In the genomic region with DNA sequence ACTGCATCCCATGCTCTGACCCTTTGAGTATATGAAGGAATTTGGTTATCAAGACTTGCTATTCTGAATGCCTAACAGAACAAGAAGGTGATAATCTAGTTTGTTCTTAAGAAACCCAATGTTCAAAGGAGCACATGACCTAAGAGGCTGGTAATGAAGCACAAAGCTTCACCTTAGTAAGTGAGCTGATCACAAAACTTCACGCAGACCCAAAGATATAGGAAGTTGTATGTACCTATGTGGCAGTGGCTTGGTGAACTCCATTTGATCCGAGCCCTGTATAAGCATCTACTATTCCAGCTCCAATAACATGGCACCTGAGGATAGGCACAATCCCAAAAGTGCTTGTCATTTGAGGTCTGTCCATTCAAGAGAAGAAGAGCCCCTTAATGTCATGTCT, we compare ENCODE assay signal across 16 cellular contexts.
DNase-seq lines count a peak whose midpoint lies in the region; ATAC-seq and TF ChIP-seq lines count a peak whose summit lies in the region.
"Had no signal": no experiment of that assay in that cellular context is flagged by ENCODE, and none has a peak within 500 bp of the region (broad histone marks: within the 10 kb centered on the region; RNA-seq: fewer than 3 reads in every experiment).

No MANE protein-coding gene starts in this region.

- no peak overlapping the region for H3K27ac Mint-ChIP-seq in activated CD8-positive, alpha-beta memory T cell treated with anti-CD3 and anti-CD28 coated beads, Interleukin-2, amount 10 ng/mL, durations not matched to agents 7 days and 5 days
- H3K27ac Mint-ChIP-seq in CD4-positive, alpha-beta T cell, result peak overlapping the region; percentile 91
- H3K27ac Mint-ChIP-seq in activated T-helper 17 cell treated with anti-CD3 and anti-CD28 coated beads, Interleukin-2, amount 50 U/mL, for 72 hours, result no peak overlapping the region
- H3K27ac Mint-ChIP-seq in naive thymus-derived CD8-positive, alpha-beta T cell, result peak overlapping the region; percentile 10 to 100 (median 88)
- H3K27ac Mint-ChIP-seq in activated CD4-positive, alpha-beta T cell treated with anti-CD3 and anti-CD28 coated beads, Interleukin-2, amount 10 ng/mL, durations not matched to agents 7 days and 5 days, result no peak overlapping the region
- H3K27ac Mint-ChIP-seq: GM23338 had no signal

- CTCF ChIA-PET in activated CD8-positive, alpha-beta memory T cell treated with anti-CD3 and anti-CD28 coated beads, Interleukin-2, amount 10 ng/mL, durations not matched to agents 7 days and 5 days (lab: Charles Lee), result interaction anchor here (0.9 to 1.6 kb wide), 2 partner anchors 26 to 33 kb away, joined by 3 to 8 read pairs; no protein-coding TSS in a partner anchor
- CTCF ChIA-PET in CD4-positive, alpha-beta T cell (lab: Charles Lee), result interaction anchor here (0.6 to 0.8 kb wide), 2 partner anchors 48 to 79 kb away, joined by 3 read pairs; no protein-coding TSS in a partner anchor
- CTCF ChIA-PET in activated CD4-positive, alpha-beta T cell treated with anti-CD3 and anti-CD28 coated beads, Interleukin-2, amount 10 ng/mL, durations not matched to agents 7 days and 5 days (lab: Charles Lee), result interaction anchor here (1.1 to 1.4 kb wide), 2 partner anchors 10 to 19 kb away, joined by 3 read pairs; no protein-coding TSS in a partner anchor

- no peaks in the 10 kb centered on the region for H3K27me3 Mint-ChIP-seq in activated CD8-positive, alpha-beta memory T cell treated with anti-CD3 and anti-CD28 coated beads, Interleukin-2, amount 10 ng/mL, durations not matched to agents 7 days and 5 days
- no peaks in the 10 kb centered on the region for H3K27me3 Mint-ChIP-seq in CD4-positive, alpha-beta T cell
- no peaks in the 10 kb centered on the region for H3K27me3 Mint-ChIP-seq in activated T-helper 17 cell treated with anti-CD3 and anti-CD28 coated beads, Interleukin-2, amount 50 U/mL, for 72 hours
- no peaks in the 10 kb centered on the region for H3K27me3 Mint-ChIP-seq in naive thymus-derived CD8-positive, alpha-beta T cell
- H3K27me3 Mint-ChIP-seq in activated CD4-positive, alpha-beta T cell treated with anti-CD3 and anti-CD28 coated beads, Interleukin-2, amount 10 ng/mL, durations not matched to agents 7 days and 5 days, result no peaks in the 10 kb centered on the region

- no peak for TF ChIP-seq CTCF in CD4-positive, alpha-beta T cell (IDR thresholded peaks at IDR 0.05)

- ATAC-seq in activated CD8-positive, alpha-beta memory T cell treated with anti-CD3 and anti-CD28 coated beads, Interleukin-2, amount 10 ng/mL, durations not matched to agents 7 days and 5 days, result peak; percentile 31
- ATAC-seq in CD4-positive, alpha-beta T cell (ENCODE audit: poor library complexity), result peak; percentile 27
- ATAC-seq in activated T-helper 17 cell treated with anti-CD3 and anti-CD28 coated beads, Interleukin-2, amount 50 U/mL, for 72 hours (replicated peaks), result peak; percentile 32
- peak; percentile 64 to 69 for ATAC-seq in naive thymus-derived CD8-positive, alpha-beta T cell
- ATAC-seq: GM23338, K562 had no signal

- H3K4me3 Mint-ChIP-seq in activated CD8-positive, alpha-beta memory T cell treated with anti-CD3 and anti-CD28 coated beads, Interleukin-2, amount 10 ng/mL, durations not matched to agents 7 days and 5 days, result no peak overlapping the region
- peak overlapping the region; percentile 54 for H3K4me3 Mint-ChIP-seq in CD4-positive, alpha-beta T cell
- H3K4me3 Mint-ChIP-seq in activated T-helper 17 cell treated with anti-CD3 and anti-CD28 coated beads, Interleukin-2, amount 50 U/mL, for 72 hours, result peak overlapping the region; percentile 26
- H3K4me3 Mint-ChIP-seq in naive thymus-derived CD8-positive, alpha-beta T cell, result peak overlapping the region in 9 of 10 donors; percentile 34 to 80 (median 68)
- H3K4me3 Mint-ChIP-seq in activated CD4-positive, alpha-beta T cell treated with anti-CD3 and anti-CD28 coated beads, Interleukin-2, amount 10 ng/mL, durations not matched to agents 7 days and 5 days, result no peak overlapping the region
- H3K4me3 Mint-ChIP-seq: GM23338 had no signal

- H3K27ac ChIP-seq in CD4-positive, alpha-beta T cell (ENCODE audit: low read depth, low read length), result no peak overlapping the region
- H3K27ac ChIP-seq: HL-60 had no signal

- intact Hi-C loops in CD4-positive, alpha-beta T cell (cut with DNase I, micrococcal nuclease), result no loop called here

- no peaks in the 10 kb centered on the region for H3K9me3 ChIP-seq in CD4-positive, alpha-beta T cell (ENCODE audit: control insufficient read depth, low read length)

- DNase-seq in activated CD8-positive, alpha-beta memory T cell treated with anti-CD3 and anti-CD28 coated beads, Interleukin-2, amount 10 ng/mL, durations not matched to agents 7 days and 5 days, result no peak
- no peak for DNase-seq in activated CD8-positive, alpha-beta memory T cell treated with anti-CD3 and anti-CD28 coated beads, Interleukin-2, amount 50 U/mL, for 48 hours
- no peak for DNase-seq in CD4-positive, alpha-beta T cell
- DNase-seq in naive thymus-derived CD8-positive, alpha-beta T cell, result peak in 2 of 10 donors; percentile 10 to 59
- no peak for DNase-seq in activated CD4-positive, alpha-beta T cell treated with anti-CD3 and anti-CD28 coated beads, Interleukin-2, amount 10 ng/mL, durations not matched to agents 7 days and 5 days
- DNase-seq in SHP77 (lab: John Stamatoyannopoulos, UW), result no peak
- no peak for DNase-seq in cortex of kidney (lab: John Stamatoyannopoulos, UW)
- DNase-seq: C1 segment of cervical spinal cord, Calu3, NCI-H1436 treated with DMSO at 0.1 percent for 48 hours, NCI-H2081 treated with DMSO at 0.1 percent for 48 hours, NCI-H526 had no signal

- POLR2A ChIA-PET in CD4-positive, alpha-beta T cell (lab: Charles Lee), result interaction anchor here (0.7 to 1.9 kb wide), 7 partner anchors 8 to 33 kb away, joined by 3 to 7 read pairs (median 3); no protein-coding TSS in a partner anchor
- POLR2A ChIA-PET in naive thymus-derived CD8-positive, alpha-beta T cell (lab: Charles Lee), result interaction anchor here (1.1 to 16.2 kb wide), 9 partner anchors 9 to 77 kb away, joined by 3 to 259 read pairs (median 10); partner anchors contain the start of gene ANKRD44
- POLR2A ChIA-PET in activated CD4-positive, alpha-beta T cell treated with anti-CD3 and anti-CD28 coated beads, Interleukin-2, amount 10 ng/mL, durations not matched to agents 7 days and 5 days (lab: Charles Lee), result no interaction called here

- H3K4me1 Mint-ChIP-seq in activated CD8-positive, alpha-beta memory T cell treated with anti-CD3 and anti-CD28 coated beads, Interleukin-2, amount 10 ng/mL, durations not matched to agents 7 days and 5 days, result peaks cover 75% of the 10 kb centered on the region
- H3K4me1 Mint-ChIP-seq in CD4-positive, alpha-beta T cell (ENCODE audit: low read depth), result peaks cover 99% of the 10 kb centered on the region
- peaks cover 56% of the 10 kb centered on the region for H3K4me1 Mint-ChIP-seq in activated T-helper 17 cell treated with anti-CD3 and anti-CD28 coated beads, Interleukin-2, amount 50 U/mL, for 72 hours
- peaks cover 46 to 100% (median 96%) of the 10 kb centered on the region in 4 donors for H3K4me1 Mint-ChIP-seq in naive thymus-derived CD8-positive, alpha-beta T cell
- peaks cover 82% of the 10 kb centered on the region for H3K4me1 Mint-ChIP-seq in activated CD4-positive, alpha-beta T cell treated with anti-CD3 and anti-CD28 coated beads, Interleukin-2, amount 10 ng/mL, durations not matched to agents 7 days and 5 days

- peaks cover 45% of the 10 kb centered on the region for H3K36me3 Mint-ChIP-seq in activated CD8-positive, alpha-beta memory T cell treated with anti-CD3 and anti-CD28 coated beads, Interleukin-2, amount 10 ng/mL, durations not matched to agents 7 days and 5 days
- peaks cover 34% of the 10 kb centered on the region for H3K36me3 Mint-ChIP-seq in CD4-positive, alpha-beta T cell (ENCODE audit: low read depth)
- H3K36me3 Mint-ChIP-seq in activated T-helper 17 cell treated with anti-CD3 and anti-CD28 coated beads, Interleukin-2, amount 50 U/mL, for 72 hours (ENCODE audit: low read depth), result peaks cover 22% of the 10 kb centered on the region
- peaks cover 0 to 15% (median 7%) of the 10 kb centered on the region in 3 donors for H3K36me3 Mint-ChIP-seq in naive thymus-derived CD8-positive, alpha-beta T cell
- H3K36me3 Mint-ChIP-seq in activated CD4-positive, alpha-beta T cell treated with anti-CD3 and anti-CD28 coated beads, Interleukin-2, amount 10 ng/mL, durations not matched to agents 7 days and 5 days (ENCODE audit: low read depth), result peaks cover 47% of the 10 kb centered on the region

- no peaks in the 10 kb centered on the region for H3K9me3 Mint-ChIP-seq in activated CD8-positive, alpha-beta memory T cell treated with anti-CD3 and anti-CD28 coated beads, Interleukin-2, amount 10 ng/mL, durations not matched to agents 7 days and 5 days (ENCODE audit: low read depth)
- no peaks in the 10 kb centered on the region for H3K9me3 Mint-ChIP-seq in CD4-positive, alpha-beta T cell
- no peaks in the 10 kb centered on the region for H3K9me3 Mint-ChIP-seq in activated T-helper 17 cell treated with anti-CD3 and anti-CD28 coated beads, Interleukin-2, amount 50 U/mL, for 72 hours
- H3K9me3 Mint-ChIP-seq in naive thymus-derived CD8-positive, alpha-beta T cell, result no peaks in the 10 kb centered on the region
- H3K9me3 Mint-ChIP-seq in activated CD4-positive, alpha-beta T cell treated with anti-CD3 and anti-CD28 coated beads, Interleukin-2, amount 10 ng/mL, durations not matched to agents 7 days and 5 days, result no peaks in the 10 kb centered on the region
- H3K9me3 Mint-ChIP-seq: GM23338 had no signal

- H3K27me3 ChIP-seq in CD4-positive, alpha-beta T cell (ENCODE audit: control insufficient read depth, insufficient read depth, low read length), result no peaks in the 10 kb centered on the region

Comparison
In these comparisons a context has a peak if more than half of its experiments do, and no peak if none do; other contexts are left out.
1. H3K27ac Mint-ChIP-seq: peak in CD4-positive, alpha-beta T cell (single experiment) and naive thymus-derived CD8-positive, alpha-beta T cell (10 of 10); none in activated CD8-positive, alpha-beta memory T cell treated with anti-CD3 and anti-CD28 coated beads, Interleukin-2, amount 10 ng/mL, durations not matched to agents 7 days and 5 days (single experiment), activated T-helper 17 cell treated with anti-CD3 and anti-CD28 coated beads, Interleukin-2, amount 50 U/mL, for 72 hours (single experiment) and activated CD4-positive, alpha-beta T cell treated with anti-CD3 and anti-CD28 coated beads, Interleukin-2, amount 10 ng/mL, durations not matched to agents 7 days and 5 days (single experiment).
2. H3K4me3 Mint-ChIP-seq: peak in CD4-positive, alpha-beta T cell (single experiment), activated T-helper 17 cell treated with anti-CD3 and anti-CD28 coated beads, Interleukin-2, amount 50 U/mL, for 72 hours (single experiment) and naive thymus-derived CD8-positive, alpha-beta T cell (9 of 10); none in activated CD8-positive, alpha-beta memory T cell treated with anti-CD3 and anti-CD28 coated beads, Interleukin-2, amount 10 ng/mL, durations not matched to agents 7 days and 5 days (single experiment) and activated CD4-positive, alpha-beta T cell treated with anti-CD3 and anti-CD28 coated beads, Interleukin-2, amount 10 ng/mL, durations not matched to agents 7 days and 5 days (single experiment).
3. Peak in every context shown above with its lines, with median percentiles within 50 percentile points of each other: ATAC-seq.